Comparison of ENCODE assay signal across 17 cellular contexts in the genomic region with DNA sequence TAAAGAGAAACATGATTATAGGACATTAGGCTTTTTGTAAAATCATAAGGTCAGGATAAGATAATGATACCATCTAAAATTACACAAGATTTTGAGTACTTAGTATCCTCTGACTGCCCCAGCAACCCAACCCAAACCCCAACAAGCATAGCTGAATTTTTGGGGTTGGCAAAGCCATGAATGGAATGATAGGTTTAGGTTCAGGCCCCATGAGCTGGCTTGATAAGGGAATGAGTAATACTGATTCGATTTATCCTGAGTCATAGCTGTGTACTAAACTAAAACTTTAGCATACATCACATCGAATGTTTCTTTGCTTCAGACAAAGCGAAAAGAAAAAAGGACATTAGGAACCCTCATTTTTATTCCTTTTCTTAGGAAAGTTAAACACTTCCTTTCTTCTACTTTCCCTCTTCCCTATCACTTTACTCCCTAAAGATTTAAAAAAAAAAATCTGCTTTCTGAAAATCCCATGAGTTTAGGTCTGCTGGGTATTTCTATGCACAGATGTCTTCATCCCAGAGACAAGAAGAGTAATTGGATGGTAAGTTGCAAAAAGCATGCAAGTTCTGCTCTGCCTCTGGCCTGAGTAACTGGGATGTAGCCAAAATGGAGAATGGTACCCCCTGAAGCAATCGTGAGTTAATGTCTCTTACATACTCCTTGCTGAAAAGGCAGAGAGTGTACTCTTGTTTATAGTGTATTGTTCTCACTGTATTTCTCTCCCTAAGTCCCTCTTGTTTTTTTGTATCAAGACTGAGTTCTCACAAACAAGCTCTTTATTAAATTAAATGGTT.
DNase-seq lines count a peak whose midpoint lies in the region; ATAC-seq, FAIRE-seq and TF ChIP-seq lines count a peak whose summit lies in the region.
"Had no signal": no experiment of that assay in that cellular context is flagged by ENCODE, and none has a peak within 500 bp of the region (broad histone marks: within the 10 kb centered on the region; RNA-seq: fewer than 3 reads in every experiment).

No MANE protein-coding gene starts in this region.

- no peak overlapping the region for H3K27ac Mint-ChIP-seq in activated CD4-positive, alpha-beta T cell treated with anti-CD3 and anti-CD28 coated beads, Interleukin-2, amount 10 ng/mL, durations not matched to agents 24 days and 14 days
- H3K27ac Mint-ChIP-seq: activated T-cell treated with anti-CD3 and anti-CD28 coated beads, Interleukin-2, amount 50 U/mL, for 72 hours; nephron had no signal

- no peak for TF ChIP-seq CTCF in endothelial cell of umbilical vein (IDR thresholded peaks at IDR 0.05; ENCODE audit: extremely low read depth in 1 of 2, insufficient read depth in 1 of 2, low read depth in 1 of 2, low read length in 2 of 2)
- no peak for TF ChIP-seq CTCF in osteoblast (IDR thresholded peaks at IDR 0.05; ENCODE audit: extremely low read depth, low read depth, low read length)

- no peaks in the 10 kb centered on the region for H3K9me1 ChIP-seq in endothelial cell of umbilical vein (replicated peaks; ENCODE audit: control insufficient read depth, extremely low read depth, insufficient read depth, low read length)

- POLR2A ChIA-PET in endothelial cell of umbilical vein (lab: Charles Lee), result no interaction called here

- no peak overlapping the region for H3K9ac ChIP-seq in endothelial cell of umbilical vein (replicated peaks; ENCODE audit: extremely low read depth, insufficient read depth, low read length)

- H3K27me3 ChIP-seq in endothelial cell of umbilical vein (ENCODE audit: control insufficient read depth in 2 of 2, insufficient read depth in 2 of 2, low read length in 2 of 2) (no peaks in the 10 kb centered on the region), osteoblast (ENCODE audit: insufficient read depth, low read length) (no peaks in the 10 kb centered on the region), small intestine (ENCODE audit: control insufficient read depth in 2 of 2, insufficient read depth in 2 of 2, low read length in 2 of 2) (no peaks in the 10 kb centered on the region)
- H3K27me3 ChIP-seq: heart left ventricle had no signal

- H3K4me1 ChIP-seq in endothelial cell of umbilical vein (ENCODE audit: control insufficient read depth, extremely low read depth, insufficient read depth, low read length) (peaks cover 21% of the 10 kb centered on the region), osteoblast (ENCODE audit: insufficient read depth, low read length) (peaks cover 23% of the 10 kb centered on the region), small intestine (ENCODE audit: control insufficient read depth in 2 of 2, insufficient read depth in 1 of 2, low read depth in 1 of 2, low read length in 1 of 2) (no peaks in the 10 kb centered on the region)
- H3K4me1 ChIP-seq: HAP-1 had no signal

- peak; percentile 79 for DNase-seq in ELR (ENCODE audit: low read depth)
- DNase-seq in RCC 7860 (ENCODE audit: low spot score), result peak; percentile 30
- peak; percentile 31 for DNase-seq in endothelial cell of umbilical vein (ENCODE audit: low read depth, low spot score)
- DNase-seq in osteoblast (ENCODE audit: insufficient read length, low spot score, missing footprints), result peak; percentile 83
- no peak for DNase-seq in small intestine
- DNase-seq in activated CD4-positive, alpha-beta T cell treated with anti-CD3 and anti-CD28 coated beads, Interleukin-2, amount 10 ng/mL, durations not matched to agents 24 days and 14 days, result no peak
- no peak for DNase-seq in stimulated activated CD4-positive, alpha-beta T cell treated with anti-CD3 and anti-CD28 coated beads, Interleukin-1b, Interleukin-23, amount 100 ng/mL, for 48 hours
- DNase-seq: activated CD4-positive, alpha-beta T cell treated with anti-CD3 and anti-CD28 coated beads for 48 hours; activated T-cell treated with anti-CD3 and anti-CD28 coated beads, Interleukin-2, amount 50 U/mL, for 72 hours; effector memory CD4-positive, alpha-beta T cell; heart left ventricle; NCI-H1092; T-helper 1 cell had no signal

- H3K4me3 ChIP-seq in endothelial cell of umbilical vein (replicated peaks in 1 of 3; ENCODE audit: insufficient read depth in 1 of 3, low read depth in 1 of 3, low read length in 3 of 3) (no peak overlapping the region), osteoblast (ENCODE audit: insufficient read depth, low read length) (no peak overlapping the region), small intestine (ENCODE audit: low read depth in 1 of 2, low read length in 2 of 2) (no peak overlapping the region)
- H3K4me3 ChIP-seq: HAP-1, heart left ventricle had no signal

- no TSS peak for BruUV-seq in endothelial cell of umbilical vein (replicated peaks; lab: Mats Ljungman, UMichigan)

- FAIRE-seq in RCC 7860 (lab: Jason Lieb, UNC) (no peak), endothelial cell of umbilical vein (lab: Jason Lieb, UNC) (no peak), small intestine (lab: Jason Lieb, UNC) (no peak)

- H3K4me2 ChIP-seq in endothelial cell of umbilical vein (ENCODE audit: insufficient read depth, low read length), result peak overlapping the region; percentile 48
- peak overlapping the region; percentile 49 for H3K4me2 ChIP-seq in osteoblast (ENCODE audit: insufficient read depth, low read length)

- CTCF ChIA-PET in endothelial cell of umbilical vein (lab: Charles Lee), result interaction anchor here (1.0 to 1.2 kb wide), 3 partner anchors 9 to 131 kb away, joined by 3 to 6 read pairs (median 3); no protein-coding TSS in a partner anchor

- H3K4me1 Mint-ChIP-seq in activated CD4-positive, alpha-beta T cell treated with anti-CD3 and anti-CD28 coated beads, Interleukin-2, amount 10 ng/mL, durations not matched to agents 24 days and 14 days, result no peaks in the 10 kb centered on the region

- H3K79me2 ChIP-seq in endothelial cell of umbilical vein (ENCODE audit: control insufficient read depth, insufficient read depth, low read length) (no peaks in the 10 kb centered on the region), osteoblast (ENCODE audit: insufficient read depth, low read length) (no peaks in the 10 kb centered on the region)

- peaks cover 4% of the 10 kb centered on the region for H3K9me3 Mint-ChIP-seq in activated CD4-positive, alpha-beta T cell treated with anti-CD3 and anti-CD28 coated beads, Interleukin-2, amount 10 ng/mL, durations not matched to agents 24 days and 14 days

- no peaks in the 10 kb centered on the region for H4K20me1 ChIP-seq in endothelial cell of umbilical vein (replicated peaks; ENCODE audit: control insufficient read depth, extremely low read depth, insufficient read depth, low read length)
- no peaks in the 10 kb centered on the region for H4K20me1 ChIP-seq in osteoblast (ENCODE audit: insufficient read depth, low read length)

- no peaks in the 10 kb centered on the region for H3K27me3 Mint-ChIP-seq in activated CD4-positive, alpha-beta T cell treated with anti-CD3 and anti-CD28 coated beads, Interleukin-2, amount 10 ng/mL, durations not matched to agents 24 days and 14 days

- H3K27ac ChIP-seq in endothelial cell of umbilical vein (ENCODE audit: insufficient read depth, low read depth, low read length), result peak overlapping the region; percentile 51
- H3K27ac ChIP-seq in osteoblast (ENCODE audit: low read depth, low read length), result peak overlapping the region; percentile 71
- no peak overlapping the region for H3K27ac ChIP-seq in small intestine (ENCODE audit: low read depth in 1 of 2, low read length in 1 of 2)
- H3K27ac ChIP-seq: heart left ventricle had no signal

- H3K9me3 ChIP-seq in endothelial cell of umbilical vein (replicated peaks; ENCODE audit: control insufficient read depth, insufficient read depth, low read length), result no peaks in the 10 kb centered on the region
- no peaks in the 10 kb centered on the region for H3K9me3 ChIP-seq in osteoblast (ENCODE audit: low read depth, low read length)
- peaks cover 3% of the 10 kb centered on the region for H3K9me3 ChIP-seq in small intestine (ENCODE audit: control insufficient read depth, low read depth)
- H3K9me3 ChIP-seq: HAP-1 had no signal

- TF ChIP-seq POLR2A in endothelial cell of umbilical vein (IDR thresholded peaks at IDR 0.05; ENCODE audit: low read depth, low read length), result no peak

- no peaks in the 10 kb centered on the region for H3K36me3 Mint-ChIP-seq in activated CD4-positive, alpha-beta T cell treated with anti-CD3 and anti-CD28 coated beads, Interleukin-2, amount 10 ng/mL, durations not matched to agents 24 days and 14 days (ENCODE audit: low read depth)

- H2AFZ ChIP-seq in endothelial cell of umbilical vein (ENCODE audit: low read depth, low read length) (peak overlapping the region; percentile 3), osteoblast (ENCODE audit: low read length) (no peak overlapping the region)

- intact Hi-C loops in endothelial cell of umbilical vein (cut with micrococcal nuclease), result no loop called here
- intact Hi-C loops in activated CD4-positive, alpha-beta T cell treated with anti-CD3 and anti-CD28 coated beads, Interleukin-2, amount 10 ng/mL, durations not matched to agents 24 days and 14 days (cut with micrococcal nuclease), result no loop called here

- WGBS in small intestine, 3 donors, result 89 to 92% (median 90%) methylated on average over 4 of the region's 4 CpGs

- H3K4me3 Mint-ChIP-seq in activated CD4-positive, alpha-beta T cell treated with anti-CD3 and anti-CD28 coated beads, Interleukin-2, amount 10 ng/mL, durations not matched to agents 24 days and 14 days, result no peak overlapping the region
- H3K4me3 Mint-ChIP-seq: activated T-cell treated with anti-CD3 and anti-CD28 coated beads, Interleukin-2, amount 50 U/mL, for 72 hours; nephron had no signal

- dilution Hi-C loops in endothelial cell of umbilical vein (cut with MboI; ENCODE audit: extremely low pct_ligation_motif_present, low sequenced_read_pairs), result no loop called here

- no peak for ATAC-seq in HG03095 (IDR thresholded peaks at IDR 0.05; ENCODE audit: unreplicated experiment)
- ATAC-seq: activated T-cell treated with anti-CD3 and anti-CD28 coated beads, Interleukin-2, amount 50 U/mL, for 72 hours; left lobe of liver had no signal

- H3K36me3 ChIP-seq in endothelial cell of umbilical vein (ENCODE audit: control insufficient read depth in 2 of 2, extremely low read depth in 1 of 2, insufficient read depth in 2 of 2, low read length in 2 of 2), result no peaks in the 10 kb centered on the region
- no peaks in the 10 kb centered on the region for H3K36me3 ChIP-seq in osteoblast (ENCODE audit: insufficient read depth, low read length)
- no peaks in the 10 kb centered on the region for H3K36me3 ChIP-seq in small intestine (ENCODE audit: control insufficient read depth in 2 of 2, insufficient read depth in 2 of 2, low read length in 2 of 2)
- H3K36me3 ChIP-seq: HAP-1, heart left ventricle had no signal

TF ChIP-seq in endothelial cell of umbilical vein, 7 proteins besides CTCF, POLR2A, EP300 and RAD21 (continues in another document):
- TF ChIP-seq GATA2 (IDR thresholded peaks at IDR 0.05; ENCODE audit: insufficient read depth, insufficient read length, low read depth, low read length) (peak; percentile 76), FOS (IDR thresholded peaks at IDR 0.05; ENCODE audit: borderline replicate concordance, insufficient read depth, low read length) (peak; percentile 87), POLR2AphosphoS5 (IDR thresholded peaks at IDR 0.05; ENCODE audit: insufficient read depth, low read depth, low read length) (peak; percentile 22)
- TF ChIP-seq, protein P1, sequence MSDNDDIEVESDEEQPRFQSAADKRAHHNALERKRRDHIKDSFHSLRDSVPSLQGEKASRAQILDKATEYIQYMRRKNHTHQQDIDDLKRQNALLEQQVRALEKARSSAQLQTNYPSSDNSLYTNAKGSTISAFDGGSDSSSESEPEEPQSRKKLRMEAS (IDR thresholded peaks at IDR 0.05; ENCODE audit: insufficient read depth, insufficient read length), result no peak

Comparison
In these comparisons a context has a peak if more than half of its experiments do, and no peak if none do; other contexts are left out.
1. DNase-seq: peak in ELR (single experiment), RCC 7860 (single experiment), endothelial cell of umbilical vein (single experiment) and osteoblast (single experiment); none in small intestine (single experiment), activated CD4-positive, alpha-beta T cell treated with anti-CD3 and anti-CD28 coated beads, Interleukin-2, amount 10 ng/mL, durations not matched to agents 24 days and 14 days (single experiment) and stimulated activated CD4-positive, alpha-beta T cell treated with anti-CD3 and anti-CD28 coated beads, Interleukin-1b, Interleukin-23, amount 100 ng/mL, for 48 hours (single experiment).
2. H3K27ac ChIP-seq: peak in endothelial cell of umbilical vein (single experiment) and osteoblast (single experiment); none in small intestine (0 of 2).